Comparison of ENCODE assay signal across 19 cellular contexts in the genomic region with DNA sequence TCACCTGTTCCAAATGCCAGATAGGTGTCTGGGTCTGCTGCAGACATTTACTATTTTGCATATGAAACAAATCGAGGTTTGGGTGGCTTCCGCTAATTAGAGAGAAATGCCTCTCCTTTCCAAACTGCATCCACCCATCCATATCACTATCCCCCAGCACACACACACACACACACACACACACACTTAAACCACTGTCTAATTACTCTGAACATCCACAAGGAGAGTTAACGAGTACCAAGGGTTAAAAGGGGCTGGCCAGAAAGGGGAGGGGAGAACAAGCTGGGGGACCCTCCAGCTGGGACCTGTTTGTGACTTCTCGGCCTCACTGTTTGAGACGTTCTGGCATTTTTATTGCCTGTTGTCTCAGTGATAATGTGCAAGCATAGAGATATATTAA.
A peak's percentile ranks its signal among the peaks of the same experiment; 100 is the strongest.
DNase-seq lines count a peak whose midpoint lies in the region; ATAC-seq, FAIRE-seq and TF ChIP-seq lines count a peak whose summit lies in the region.
"Had no signal": no experiment of that assay in that cellular context is flagged by ENCODE, and none has a peak within 500 bp of the region (broad histone marks: within the 10 kb centered on the region; RNA-seq: fewer than 3 reads in every experiment).

No MANE protein-coding gene starts in this region.

- no peaks in the 10 kb centered on the region for H3K27me3 ChIP-seq in OCI-LY1 (ENCODE audit: insufficient read depth, low read length)
- H3K27me3 ChIP-seq: SJSA1 had no signal

- H3K27me3 Mint-ChIP-seq in glutamatergic neuron (ENCODE audit: unreplicated experiment) (peaks cover 10% of the 10 kb centered on the region), nephron progenitor cell (ENCODE audit: low read depth, poor library complexity) (peaks cover 1% of the 10 kb centered on the region)
- no peaks in the 10 kb centered on the region for H3K27me3 Mint-ChIP-seq in stimulated activated naive CD8-positive, alpha-beta T cell treated with anti-CD3 and anti-CD28 coated beads, Interleukin-15, amount 100 ng/mL, for 72 hours
- no peaks in the 10 kb centered on the region for H3K27me3 Mint-ChIP-seq in activated naive CD4-positive, alpha-beta T cell treated with anti-CD3 and anti-CD28 coated beads for 36 hours (ENCODE audit: low read depth)
- H3K27me3 Mint-ChIP-seq: CD4-positive, alpha-beta T cell had no signal

- H2AFZ ChIP-seq in OCI-LY1 (ENCODE audit: low read length): no peak overlapping the region

- peak overlapping the region; percentile 76 for H3K4me2 ChIP-seq in OCI-LY1 (ENCODE audit: low read length)
- H3K4me2 ChIP-seq: KMS-11 had no signal

- H3K27ac Mint-ChIP-seq in glutamatergic neuron (ENCODE audit: unreplicated experiment) (peak overlapping the region; percentile 44), nephron progenitor cell (no peak overlapping the region)
- no peak overlapping the region for H3K27ac Mint-ChIP-seq in stimulated activated naive CD8-positive, alpha-beta T cell treated with anti-CD3 and anti-CD28 coated beads, Interleukin-15, amount 100 ng/mL, for 72 hours
- H3K27ac Mint-ChIP-seq in activated naive CD4-positive, alpha-beta T cell treated with anti-CD3 and anti-CD28 coated beads for 36 hours: no peak overlapping the region
- H3K27ac Mint-ChIP-seq: CD4-positive, alpha-beta T cell had no signal

- H3K4me3 ChIP-seq in OCI-LY1 (ENCODE audit: low read depth, low read length, poor library complexity, severe bottlenecking): peak overlapping the region; percentile 52
- H3K4me3 ChIP-seq: GM12878, SJSA1 had no signal

- TF ChIP-seq CTCF in OCI-LY1 (IDR thresholded peaks at IDR 0.05; ENCODE audit: low read length): no peak
- no peak for TF ChIP-seq CTCF in glutamatergic neuron (IDR thresholded peaks at IDR 0.05; ENCODE audit: partially characterized antibody, unreplicated experiment)
- no peak for TF ChIP-seq CTCF in nephron progenitor cell (IDR thresholded peaks at IDR 0.05)

- peaks cover 11% of the 10 kb centered on the region for H3K9me3 Mint-ChIP-seq in glutamatergic neuron (ENCODE audit: unreplicated experiment)
- H3K9me3 Mint-ChIP-seq in nephron progenitor cell: no peaks in the 10 kb centered on the region
- H3K9me3 Mint-ChIP-seq in stimulated activated naive CD8-positive, alpha-beta T cell treated with anti-CD3 and anti-CD28 coated beads, Interleukin-15, amount 100 ng/mL, for 72 hours: no peaks in the 10 kb centered on the region
- no peaks in the 10 kb centered on the region for H3K9me3 Mint-ChIP-seq in activated naive CD4-positive, alpha-beta T cell treated with anti-CD3 and anti-CD28 coated beads for 36 hours
- H3K9me3 Mint-ChIP-seq: CD4-positive, alpha-beta T cell had no signal

- peak overlapping the region; percentile 99 for H3K27ac ChIP-seq in OCI-LY1 (ENCODE audit: low read depth, low read length, poor library complexity, severe bottlenecking)
- H3K27ac ChIP-seq: HL-60, KMS-11, SJSA1 had no signal

- DNase-seq in GM19239 (ENCODE audit: insufficient read length, low spot score) (no peak), glutamatergic neuron (no peak), nephron progenitor cell (peak; percentile 36)
- no peak for DNase-seq in stimulated activated naive CD8-positive, alpha-beta T cell treated with anti-CD3 and anti-CD28 coated beads, Interleukin-15, amount 100 ng/mL, for 72 hours
- DNase-seq in stimulated activated CD4-positive, alpha-beta T cell treated with anti-CD3 and anti-CD28 coated beads, Interleukin-4, amount 100 ng/mL, for 24 hours: no peak
- no peak for DNase-seq in activated naive CD4-positive, alpha-beta T cell treated with anti-CD3 and anti-CD28 coated beads for 36 hours
- DNase-seq: CD4-positive, alpha-beta T cell; MV-4-11; NCI-H1694 treated with DMSO at 0.1 percent for 48 hours; NCI-H774 had no signal

- H3K9me3 ChIP-seq in OCI-LY1 (ENCODE audit: low read length): no peaks in the 10 kb centered on the region
- H3K9me3 ChIP-seq: Caco-2, SJSA1 had no signal

- peak; percentile 37 for FAIRE-seq in GM19239 (lab: Jason Lieb, UNC)
- FAIRE-seq: A204.1, GM12878 had no signal

- peaks cover 14% of the 10 kb centered on the region; the same call in 1 of the 2 replicates for H3F3A ChIP-seq in OCI-LY1 (ENCODE audit: insufficient read depth, low read length)

- H3K9ac ChIP-seq in OCI-LY1 (ENCODE audit: low read length): peak overlapping the region; percentile 93
- H3K9ac ChIP-seq: KMS-11 had no signal

- CTCF ChIA-PET in activated naive CD4-positive, alpha-beta T cell treated with anti-CD3 and anti-CD28 coated beads for 36 hours (lab: Charles Lee): no interaction called here

- ATAC-seq in stimulated activated naive CD8-positive, alpha-beta T cell treated with anti-CD3 and anti-CD28 coated beads, Interleukin-15, amount 100 ng/mL, for 72 hours: no peak
- ATAC-seq in GM19351 (IDR thresholded peaks at IDR 0.05; ENCODE audit: unreplicated experiment): no peak
- ATAC-seq: GM12878, Panc1 had no signal

- no peaks in the 10 kb centered on the region for H3K79me2 ChIP-seq in OCI-LY1 (ENCODE audit: insufficient read depth, low read length)

- H3K4me1 Mint-ChIP-seq in glutamatergic neuron (ENCODE audit: low read depth, unreplicated experiment) (peaks cover 54% of the 10 kb centered on the region), nephron progenitor cell (peaks cover 73% of the 10 kb centered on the region)
- H3K4me1 Mint-ChIP-seq in stimulated activated naive CD8-positive, alpha-beta T cell treated with anti-CD3 and anti-CD28 coated beads, Interleukin-15, amount 100 ng/mL, for 72 hours: no peaks in the 10 kb centered on the region
- no peaks in the 10 kb centered on the region for H3K4me1 Mint-ChIP-seq in activated naive CD4-positive, alpha-beta T cell treated with anti-CD3 and anti-CD28 coated beads for 36 hours (ENCODE audit: low read depth)

- H3K4me3 Mint-ChIP-seq in glutamatergic neuron (ENCODE audit: unreplicated experiment) (peak overlapping the region; percentile 50), nephron progenitor cell (peak overlapping the region; percentile 39)
- H3K4me3 Mint-ChIP-seq in stimulated activated naive CD8-positive, alpha-beta T cell treated with anti-CD3 and anti-CD28 coated beads, Interleukin-15, amount 100 ng/mL, for 72 hours: no peak overlapping the region
- H3K4me3 Mint-ChIP-seq in activated naive CD4-positive, alpha-beta T cell treated with anti-CD3 and anti-CD28 coated beads for 36 hours: no peak overlapping the region
- H3K4me3 Mint-ChIP-seq: CD4-positive, alpha-beta T cell had no signal

- H4K20me1 ChIP-seq in OCI-LY1 (ENCODE audit: insufficient read depth, low read length): no peaks in the 10 kb centered on the region

- H3K4me1 ChIP-seq in OCI-LY1 (ENCODE audit: insufficient read depth, low read length, severe bottlenecking): peaks cover 86% of the 10 kb centered on the region

- no peaks in the 10 kb centered on the region for H3K36me3 ChIP-seq in OCI-LY1 (ENCODE audit: insufficient read depth, low read length)
- H3K36me3 ChIP-seq: SJSA1 had no signal

- no peaks in the 10 kb centered on the region for H3K9me2 ChIP-seq in OCI-LY1 (ENCODE audit: low read depth, low read length)

- H3K36me3 Mint-ChIP-seq in glutamatergic neuron (ENCODE audit: unreplicated experiment) (no peaks in the 10 kb centered on the region), nephron progenitor cell (ENCODE audit: low read depth) (no peaks in the 10 kb centered on the region)
- no peaks in the 10 kb centered on the region for H3K36me3 Mint-ChIP-seq in activated naive CD4-positive, alpha-beta T cell treated with anti-CD3 and anti-CD28 coated beads for 36 hours (ENCODE audit: low read depth)

- intact Hi-C loops in activated naive CD4-positive, alpha-beta T cell treated with anti-CD3 and anti-CD28 coated beads for 36 hours (cut with micrococcal nuclease): no loop called here

Comparison
In these comparisons a context has a peak if more than half of its experiments do, and no peak if none do; other contexts are left out.
1. H3K4me3 Mint-ChIP-seq: peak in glutamatergic neuron (single experiment) and nephron progenitor cell (single experiment); none in stimulated activated naive CD8-positive, alpha-beta T cell treated with anti-CD3 and anti-CD28 coated beads, Interleukin-15, amount 100 ng/mL, for 72 hours (0 of 2) and activated naive CD4-positive, alpha-beta T cell treated with anti-CD3 and anti-CD28 coated beads for 36 hours (single experiment).